Comparison of ENCODE assay signal across 8 cellular contexts in genomic region chr17:36534117-36534880, GRCh38. TPM values are rescaled to one million over a fixed set of nuclear protein-coding genes. Genes with fewer than 3 reads are reported as not detected.
DNase-seq lines count a peak whose midpoint lies in the region; ATAC-seq and TF ChIP-seq lines count a peak whose summit lies in the region.

TSS of gene MYO19 (minus strand) at chr17:36534868. CDS start at chr17:36532538, 2,330 bp downstream.

- peak; percentile 31 for ATAC-seq in GM21529 (IDR thresholded peaks at IDR 0.05; ENCODE audit: unreplicated experiment)
- ATAC-seq in foreskin keratinocyte = peak; percentile 66

- TF ChIP-seq CTCF in foreskin keratinocyte (conservative IDR thresholded peaks at IDR 0.05) (peak; percentile 64), type B pancreatic cell (conservative IDR thresholded peaks at IDR 0.05) (peak; percentile 82)

- no peaks in the 10 kb centered on the region for H3K27me3 Mint-ChIP-seq in type B pancreatic cell

- H3K9me3 ChIP-seq in neuron (ENCODE audit: low read length) = no peaks in the 10 kb centered on the region

- peaks cover 34% of the 10 kb centered on the region for H3K36me3 ChIP-seq in neuron (ENCODE audit: insufficient read depth, low read length)

- DNase-seq in DMS153 (lab: John Stamatoyannopoulos, UW) = peak; percentile 48
- DNase-seq in KG1 (lab: John Stamatoyannopoulos, UW) = peak; percentile 78
- DNase-seq in RPMI7951 (ENCODE audit: low read depth) = peak; percentile 56
- DNase-seq in activated gamma-delta T cell treated with Interleukin-2 at 50 U/mL for 16 hours = peak; percentile 33
- DNase-seq in foreskin keratinocyte = peak; percentile 95 to 97
- peak; percentile 74 for DNase-seq in type B pancreatic cell (ENCODE audit: extremely low spot score, unreplicated experiment)

- peak within 1 kb of the TSS; percentile 57 for H2AFZ ChIP-seq in neuron (ENCODE audit: low read depth, low read length)

- peaks cover 4% of the 10 kb centered on the region for H3K4me1 Mint-ChIP-seq in type B pancreatic cell (ENCODE audit: unreplicated experiment)

- peaks cover 10% of the 10 kb centered on the region for H3K36me3 Mint-ChIP-seq in type B pancreatic cell

- H3K4me3 Mint-ChIP-seq in type B pancreatic cell = peak within 1 kb of the TSS; percentile 98

- peak within 1 kb of the TSS; percentile 74 for H3K4me3 ChIP-seq in neuron (ENCODE audit: low read length)

- no peaks in the 10 kb centered on the region for H3K27me3 ChIP-seq in foreskin keratinocyte
- H3K27me3 ChIP-seq in neuron (ENCODE audit: insufficient read depth, low read length) = no peaks in the 10 kb centered on the region

- H3K9me3 Mint-ChIP-seq in type B pancreatic cell = no peaks in the 10 kb centered on the region

- H3K27ac Mint-ChIP-seq in type B pancreatic cell = peak within 1 kb of the TSS; percentile 99

- H3K4me1 ChIP-seq in foreskin keratinocyte (peaks cover 15% of the 10 kb centered on the region), neuron (ENCODE audit: insufficient read depth, low read length) (peaks cover 3% of the 10 kb centered on the region)

- peak within 1 kb of the TSS; percentile 98 for H3K27ac ChIP-seq in foreskin keratinocyte

RNA-seq across cellular contexts. Expression of gene MYO19, which starts in this region (rescaled TPM):
- total RNA-seq in RPMI7951 (2014; rRNA removed; shearing (Covaris generic)) = 28.8 and 39.7 TPM in 2 replicates
- total RNA-seq in foreskin keratinocyte = 93.8 and 110 TPM in 2 replicates
- 54.6 and 71.7 TPM in 2 replicates for polyA plus RNA-seq in foreskin keratinocyte
- 71.3 and 94.7 TPM in 2 replicates for total RNA-seq in type B pancreatic cell (ENCODE audit: low replicate concordance)

Comparison
In these comparisons a context has a peak if more than half of its experiments do, and no peak if none do; other contexts are left out.
1. Peak in every context shown above with its lines: DNase-seq, ATAC-seq, H3K4me3 ChIP-seq and H3K27ac ChIP-seq.
2. DNase-seq: peak in every context shown above with its lines; median percentile 96 in foreskin keratinocyte; 78 in KG1; 74 in type B pancreatic cell; 56 in RPMI7951; 48 in DMS153; 33 in activated gamma-delta T cell treated with Interleukin-2 at 50 U/mL for 16 hours.